18 cellular contexts compared by ENCODE assay signal in the genomic region with DNA sequence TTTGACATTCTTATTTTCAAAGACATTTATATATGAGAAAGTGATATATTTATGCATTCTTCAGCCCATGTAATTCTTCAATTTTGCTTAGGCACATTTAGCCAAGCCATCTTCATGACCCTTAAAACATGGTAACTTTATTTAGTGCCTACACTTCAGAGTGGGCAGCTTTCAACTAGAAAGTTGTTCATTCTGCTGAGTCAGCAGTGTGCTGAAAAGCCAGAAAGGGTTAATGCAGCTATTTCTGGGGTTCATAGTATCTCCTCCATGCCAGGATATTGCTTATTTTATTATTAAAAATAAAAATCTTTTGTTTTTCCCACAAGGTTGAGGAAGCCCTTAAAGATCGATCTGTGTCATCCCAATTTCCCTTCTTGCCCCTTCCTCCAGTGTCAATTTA.
DNase-seq lines count a peak whose midpoint lies in the region; ATAC-seq, FAIRE-seq and TF ChIP-seq lines count a peak whose summit lies in the region.
"Had no signal": no experiment of that assay in that cellular context is flagged by ENCODE, and none has a peak within 500 bp of the region (broad histone marks: within the 10 kb centered on the region; RNA-seq: fewer than 3 reads in every experiment).

No MANE protein-coding gene starts in this region.

- H2BK5ac ChIP-seq in IMR-90 (ENCODE audit: low read depth, low read length, poor library complexity, severe bottlenecking) (no peak overlapping the region), H1 (ENCODE audit: low read depth, low read length) (no peak overlapping the region)

- no peak overlapping the region for H2BK20ac ChIP-seq in IMR-90 (ENCODE audit: low read depth, low read length)
- no peak overlapping the region for H2BK20ac ChIP-seq in H1 (ENCODE audit: low read length)

- dilution Hi-C loops in IMR-90 (cut with HindIII; ENCODE audit: low sequenced_read_pairs, unreplicated experiment) = no loop called here

- H2BK120ac ChIP-seq in IMR-90 (ENCODE audit: low read depth, low read length) (no peak overlapping the region), H1 (replicated peaks; ENCODE audit: low read depth, low read length) (no peak overlapping the region)

- H3K18ac ChIP-seq in IMR-90 (ENCODE audit: low read depth, low read length) (no peak overlapping the region), H1 (ENCODE audit: extremely low read depth, low read length) (no peak overlapping the region)

- no peak for TF ChIP-seq RAD21 in A549 (conservative IDR thresholded peaks at IDR 0.05 in 1 of 2, IDR thresholded peaks at IDR 0.05 in 1 of 2)
- no peak for TF ChIP-seq RAD21 in IMR-90 (IDR thresholded peaks at IDR 0.05; ENCODE audit: low read length)
- no peak for TF ChIP-seq RAD21 in GM12878 (IDR thresholded peaks at IDR 0.05; ENCODE audit: insufficient read depth, low read depth, low read length)
- TF ChIP-seq RAD21 in H1 (IDR thresholded peaks at IDR 0.05 in 1 of 2, conservative IDR thresholded peaks at IDR 0.05 in 1 of 2; ENCODE audit: low read depth in 2 of 2, low read length in 2 of 2) = no peak

- H2AK9ac ChIP-seq in IMR-90 (replicated peaks; ENCODE audit: low read depth, low read length, poor library complexity) = no peak overlapping the region

- in situ Hi-C loops in IMR-90 (cut with MboI; ENCODE audit: low sequenced_read_pairs) = no loop called here
- in situ Hi-C loops in GM12878 (cut with MboI) = loop anchor here (25.0 kb wide), 1 partner anchor 1743 kb away; a partner anchor contains a TSS

- no peak overlapping the region for H2AK5ac ChIP-seq in IMR-90 (ENCODE audit: low read depth, low read length)
- no peak overlapping the region for H2AK5ac ChIP-seq in H1 (ENCODE audit: low read depth, low read length)

- no peaks in the 10 kb centered on the region for H3K36me3 ChIP-seq in IMR-90 (ENCODE audit: control insufficient read depth, insufficient read depth, low read length)
- H3K36me3 ChIP-seq in GM12878 (ENCODE audit: control insufficient read depth in 2 of 2, insufficient read depth in 2 of 2, low read length in 1 of 2) = no peaks in the 10 kb centered on the region
- no peaks in the 10 kb centered on the region for H3K36me3 ChIP-seq in H1 (ENCODE audit: control insufficient read depth in 2 of 4, insufficient read depth in 4 of 4, low read length in 3 of 4)
- no peaks in the 10 kb centered on the region for H3K36me3 ChIP-seq in effector memory CD4-positive, alpha-beta T cell (ENCODE audit: control insufficient read depth, insufficient read depth, low read length)
- no peaks in the 10 kb centered on the region for H3K36me3 ChIP-seq in BE2C
- no peaks in the 10 kb centered on the region for H3K36me3 ChIP-seq in small intestine (ENCODE audit: control insufficient read depth in 2 of 2, insufficient read depth in 2 of 2, low read length in 2 of 2)
- H3K36me3 ChIP-seq: BLaER1 treated with 17β-estradiol and CSF1 and Interleukin-3, amounts not matched to agents 10 nM and 100 nM had no signal

- 74% methylated on average over 1 of the region's 1 CpG for WGBS in A549 (ENCODE audit: missing lambda C conversion rate)
- no CpG with 5 or more reads among the region's 1 CpG for WGBS in IMR-90 (ENCODE audit: extremely low coverage in 2 of 2, insufficient read length in 1 of 2), 2 experiments
- 0% methylated on average over 1 of the region's 1 CpG for WGBS in GM12878 (ENCODE audit: insufficient coverage, insufficient replicate concordance, low lambda C conversion rate, missing lambda C conversion rate)
- 92% methylated on average over 1 of the region's 1 CpG; no CpG with 5 or more reads in 1 of the 2 experiments for WGBS in H1 (ENCODE audit: extremely low coverage in 1 of 2, insufficient coverage in 1 of 2, insufficient read length in 1 of 2, insufficient replicate concordance in 2 of 2, low coverage in 1 of 2, low lambda C conversion rate in 2 of 2, missing lambda C conversion rate in 1 of 2), 2 experiments
- 81 to 97% (median 88%) methylated on average over 1 of the region's 1 CpG for WGBS in small intestine, 3 donors

- H3K14ac ChIP-seq in IMR-90 (replicated peaks; ENCODE audit: low read depth, low read length) (no peak overlapping the region), H1 (ENCODE audit: insufficient read length) (no peak overlapping the region)

- peaks cover 68% of the 10 kb centered on the region for H3K4me1 ChIP-seq in A549
- H3K4me1 ChIP-seq in IMR-90 (ENCODE audit: control insufficient read depth, insufficient read depth, low read length) = no peaks in the 10 kb centered on the region
- H3K4me1 ChIP-seq in GM12878 (ENCODE audit: control insufficient read depth, insufficient read depth, low read length) = peaks cover 13% of the 10 kb centered on the region
- peaks cover 0 to 10% (median under 1%) of the 10 kb centered on the region in 4 experiments; a peak in 4 of 7 replicates for H3K4me1 ChIP-seq in H1 (replicated peaks in 1 of 4; ENCODE audit: control insufficient read depth in 3 of 4, insufficient read depth in 4 of 4, low read length in 3 of 4)
- no peaks in the 10 kb centered on the region for H3K4me1 ChIP-seq in effector memory CD4-positive, alpha-beta T cell (ENCODE audit: control insufficient read depth, insufficient read depth, low read length, poor library complexity, severe bottlenecking)
- no peaks in the 10 kb centered on the region for H3K4me1 ChIP-seq in BE2C
- peaks cover 4 to 8% of the 10 kb centered on the region in 2 donors for H3K4me1 ChIP-seq in small intestine (ENCODE audit: control insufficient read depth in 2 of 2, insufficient read depth in 1 of 2, low read depth in 1 of 2, low read length in 1 of 2)

- H3K56ac ChIP-seq in IMR-90 (ENCODE audit: extremely low read depth, insufficient read depth, low read length) = no peak overlapping the region
- no peak overlapping the region for H3K56ac ChIP-seq in H1 (replicated peaks; ENCODE audit: insufficient read length, low read depth, low read length)

- H4K5ac ChIP-seq in IMR-90 (ENCODE audit: low read depth, low read length) (no peak overlapping the region), H1 (ENCODE audit: insufficient read length, low read depth, low read length) (no peak overlapping the region)

- intact Hi-C loops in IMR-90 (cut with micrococcal nuclease) (no loop called here), GM12878 (cut with micrococcal nuclease; ENCODE audit: unreplicated experiment) (loop anchor here (2.0 kb wide), 1 partner anchor 39 kb away; no protein-coding TSS in a partner anchor)

- SMC1A ChIA-PET in GM12878 (lab: Charles Lee; ENCODE audit: uncharacterized antibody, unreplicated experiment) = interaction anchor here (0.9 to 9.5 kb wide), 21 partner anchors 7 to 713 kb away, joined by 3 to 160 read pairs (median 6); a partner anchor contains a TSS

- no peak for TF ChIP-seq POLR2A in A549 (IDR thresholded peaks at IDR 0.05; ENCODE audit: low read length)
- TF ChIP-seq POLR2A in IMR-90 (IDR thresholded peaks at IDR 0.05; ENCODE audit: low read depth, low read length) = no peak
- no peak for TF ChIP-seq POLR2A in GM12878 (IDR thresholded peaks at IDR 0.05; ENCODE audit: low read depth, low read length)
- TF ChIP-seq POLR2A in H1 (IDR thresholded peaks at IDR 0.05; ENCODE audit: control extremely low read depth in 1 of 2, low read depth in 2 of 2, low read length in 2 of 2) = no peak

- no peak overlapping the region for H2BK15ac ChIP-seq in IMR-90 (ENCODE audit: low read depth, low read length)
- H2BK15ac ChIP-seq in H1 (ENCODE audit: low read length) = no peak overlapping the region

- no peaks in the 10 kb centered on the region for H3K23me2 ChIP-seq in H1 (ENCODE audit: low read depth, low read length)

- BruUV-seq in IMR-90 (replicated peaks; lab: Mats Ljungman, UMichigan) (no TSS peak), GM12878 (replicated peaks; lab: Mats Ljungman, UMichigan) (no TSS peak)

- no peak for TF ChIP-seq CTCF in A549 (IDR thresholded peaks at IDR 0.05)
- TF ChIP-seq CTCF in IMR-90 (conservative IDR thresholded peaks at IDR 0.05; ENCODE audit: low read depth, low read length) = no peak
- TF ChIP-seq CTCF in GM12878 (IDR thresholded peaks at IDR 0.05 in 2 of 3, conservative IDR thresholded peaks at IDR 0.05 in 1 of 3; ENCODE audit: control insufficient read depth in 2 of 3, extremely low read depth in 1 of 3, insufficient read depth in 1 of 3, low read depth in 3 of 3, low read length in 3 of 3) = no peak
- TF ChIP-seq CTCF in H1 (IDR thresholded peaks at IDR 0.05; ENCODE audit: control extremely low read depth in 1 of 3, insufficient read depth in 1 of 3, low read depth in 1 of 3, low read length in 3 of 3) = no peak
- TF ChIP-seq CTCF in BE2C (IDR thresholded peaks at IDR 0.05; ENCODE audit: low read depth, low read length) = no peak

- H2BK12ac ChIP-seq in H1 (ENCODE audit: low read depth, low read length) = no peak overlapping the region

- TF ChIP-seq EP300 in A549 (IDR thresholded peaks at IDR 0.05) (no peak), GM12878 (IDR thresholded peaks at IDR 0.05; ENCODE audit: borderline replicate concordance in 1 of 2, control insufficient read depth in 1 of 2, low read depth in 2 of 2, low read length in 2 of 2) (no peak), H1 (IDR thresholded peaks at IDR 0.05; ENCODE audit: borderline replicate concordance in 1 of 2, low read depth in 2 of 2, low read length in 2 of 2) (no peak)

- FAIRE-seq in A549 (lab: Jason Lieb, UNC) (no peak), GM12878 (lab: Jason Lieb, UNC) (no peak), H1 (lab: Jason Lieb, UNC) (no peak), small intestine (lab: Jason Lieb, UNC) (no peak)
- FAIRE-seq: G401.6 had no signal

- ATAC-seq in A549 = no peak
- no peak for ATAC-seq in IMR-90 (ENCODE audit: low read depth)
- ATAC-seq in GM12878 = no peak
- ATAC-seq: HCT116 had no signal

- H3K9me3 ChIP-seq in A549 = no peaks in the 10 kb centered on the region
- H3K9me3 ChIP-seq in IMR-90 (ENCODE audit: control insufficient read depth, insufficient read depth, low read length) = no peaks in the 10 kb centered on the region
- H3K9me3 ChIP-seq in GM12878 (replicated peaks; ENCODE audit: control insufficient read depth, insufficient read depth, low read length) = no peaks in the 10 kb centered on the region; the same call in 2 of the 3 replicates
- H3K9me3 ChIP-seq in H1 (ENCODE audit: insufficient read depth in 2 of 2, low read depth in 1 of 2, low read length in 1 of 2) = no peaks in the 10 kb centered on the region
- no peaks in the 10 kb centered on the region for H3K9me3 ChIP-seq in effector memory CD4-positive, alpha-beta T cell (ENCODE audit: control insufficient read depth, low read length)
- no peaks in the 10 kb centered on the region for H3K9me3 ChIP-seq in BE2C
- no peaks in the 10 kb centered on the region for H3K9me3 ChIP-seq in small intestine (ENCODE audit: control insufficient read depth, low read depth)

- H4K20me1 ChIP-seq in IMR-90 (ENCODE audit: insufficient read depth, low read length) = no peaks in the 10 kb centered on the region
- H4K20me1 ChIP-seq in GM12878 (ENCODE audit: control insufficient read depth, insufficient read depth) = no peaks in the 10 kb centered on the region
- no peaks in the 10 kb centered on the region for H4K20me1 ChIP-seq in H1 (replicated peaks in 1 of 2; ENCODE audit: control insufficient read depth in 1 of 2, insufficient read depth in 2 of 2, low read length in 2 of 2)
- H4K20me1 ChIP-seq: BLaER1 treated with 17β-estradiol and CSF1 and Interleukin-3, amounts not matched to agents 10 nM and 100 nM had no signal

- H3K27ac ChIP-seq in A549 (peak overlapping the region; percentile 71 to 92), IMR-90 (ENCODE audit: insufficient read depth, low read length) (no peak overlapping the region), GM12878 (ENCODE audit: control insufficient read depth, insufficient read depth) (peak overlapping the region; percentile 35), H1 (ENCODE audit: low read depth, low read length) (no peak overlapping the region), small intestine (ENCODE audit: low read depth in 1 of 2, low read length in 1 of 2) (no peak overlapping the region)
- no peak overlapping the region for H3K27ac ChIP-seq in effector memory CD4-positive, alpha-beta T cell (ENCODE audit: insufficient read depth, low read length, poor library complexity, severe bottlenecking)
- H3K27ac ChIP-seq: BLaER1 treated with 17β-estradiol and CSF1 and Interleukin-3, amounts not matched to agents 10 nM and 100 nM; GM23248 had no signal

- H3K4me2 ChIP-seq in A549 (no peak overlapping the region; the same call in 2 of the 3 replicates), IMR-90 (ENCODE audit: low read depth, low read length) (no peak overlapping the region), GM12878 (ENCODE audit: control insufficient read depth, insufficient read depth) (0 out of 2 replicates have a peak overlapping the region, but pooled peaks have one; percentile 25), H1 (ENCODE audit: insufficient read depth in 1 of 2, low read depth in 2 of 2, low read length in 2 of 2) (no peak overlapping the region)

- H3K27me3 ChIP-seq in IMR-90 (ENCODE audit: control insufficient read depth, insufficient read depth, low read length) = peaks cover 23% of the 10 kb centered on the region
- no peaks in the 10 kb centered on the region for H3K27me3 ChIP-seq in GM12878 (replicated peaks in 1 of 2; ENCODE audit: control insufficient read depth in 2 of 2, insufficient read depth in 2 of 2, low read length in 1 of 2)
- no peaks in the 10 kb centered on the region for H3K27me3 ChIP-seq in H1 (replicated peaks in 1 of 4; ENCODE audit: control insufficient read depth in 3 of 4, extremely low read depth in 1 of 4, insufficient read depth in 3 of 4, low read length in 3 of 4)
- H3K27me3 ChIP-seq in effector memory CD4-positive, alpha-beta T cell (replicated peaks; ENCODE audit: control insufficient read depth, insufficient read depth, low read length, poor library complexity, severe bottlenecking) = no peaks in the 10 kb centered on the region
- H3K27me3 ChIP-seq in BE2C = no peaks in the 10 kb centered on the region; the same call in 1 of the 2 replicates
- no peaks in the 10 kb centered on the region for H3K27me3 ChIP-seq in small intestine (ENCODE audit: control insufficient read depth in 2 of 2, insufficient read depth in 2 of 2, low read length in 2 of 2)

- no peaks in the 10 kb centered on the region for H3K9me1 ChIP-seq in IMR-90 (ENCODE audit: insufficient read depth, low read length)

- H4K91ac ChIP-seq in IMR-90 (ENCODE audit: insufficient read depth, low read depth, low read length) = no peak overlapping the region
- no peak overlapping the region for H4K91ac ChIP-seq in H1 (replicated peaks; ENCODE audit: insufficient read length, low read length)

- POLR2A ChIA-PET in A549 (lab: Yijun Ruan, JAX) = interaction anchor here (1.1 kb wide), 1 partner anchor 79 kb away, joined by 3 read pairs; no protein-coding TSS in a partner anchor
- POLR2A ChIA-PET in IMR-90 (lab: Charles Lee; ENCODE audit: unreplicated experiment) = no interaction called here
- POLR2A ChIA-PET in GM12878 (lab: Charles Lee) = interaction anchor here (0.5 to 5.4 kb wide), 11 partner anchors 10 to 240 kb away, joined by 3 to 38 read pairs (median 6); no protein-coding TSS in a partner anchor
- POLR2A ChIA-PET in H1 (lab: Charles Lee; ENCODE audit: partially characterized antibody) = no interaction called here

- H3K79me2 ChIP-seq in GM12878 (ENCODE audit: control insufficient read depth, insufficient read depth, low read length) = no peaks in the 10 kb centered on the region
- no peaks in the 10 kb centered on the region for H3K79me2 ChIP-seq in H1 (ENCODE audit: control insufficient read depth in 1 of 2, insufficient read depth in 2 of 2, low read length in 2 of 2)

- H3K4ac ChIP-seq in IMR-90 (ENCODE audit: low read depth, low read length) = no peak overlapping the region
- no peak overlapping the region for H3K4ac ChIP-seq in H1 (replicated peaks; ENCODE audit: insufficient read length, low read depth, low read length)

- DNase-seq in A549 (ENCODE audit: low read depth in 1 of 2, low spot score in 1 of 2) = no peak
- no peak for DNase-seq in IMR-90
- no peak for DNase-seq in GM12878 (ENCODE audit: low read depth, low spot score)
- no peak for DNase-seq in H1 (ENCODE audit: low read depth in 1 of 2, low spot score in 2 of 2)
- DNase-seq in effector memory CD4-positive, alpha-beta T cell = no peak
- DNase-seq in BE2C = no peak
- no peak for DNase-seq in small intestine
- no peak for DNase-seq in DMS114 treated with DMSO at 0.1 percent for 48 hours (lab: John Stamatoyannopoulos, UW; ENCODE audit: unreplicated experiment)
- DNase-seq: CD4-positive, alpha-beta T cell; COR-L47; DMS153; DND-41; GM23248; H9; HFFc6 had no signal

- no peak overlapping the region for H3K4me3 ChIP-seq in A549
- H3K4me3 ChIP-seq in IMR-90 (ENCODE audit: insufficient read depth, low read depth, low read length) = no peak overlapping the region
- H3K4me3 ChIP-seq in GM12878 = no peak overlapping the region
- no peak overlapping the region for H3K4me3 ChIP-seq in H1 (ENCODE audit: extremely low read depth in 1 of 4, insufficient read depth in 2 of 4, low read depth in 3 of 4, low read length in 4 of 4)
- H3K4me3 ChIP-seq in effector memory CD4-positive, alpha-beta T cell (ENCODE audit: insufficient read depth, low read depth, low read length, poor library complexity, severe bottlenecking) = no peak overlapping the region
- no peak overlapping the region for H3K4me3 ChIP-seq in BE2C (ENCODE audit: low read depth, low read length)
- H3K4me3 ChIP-seq in small intestine (ENCODE audit: low read depth in 1 of 2, low read length in 2 of 2) = no peak overlapping the region
- H3K4me3 ChIP-seq: BLaER1 treated with 17β-estradiol and CSF1 and Interleukin-3, amounts not matched to agents 10 nM and 100 nM; GM23248 had no signal

- RAD21 ChIA-PET in GM12878 (lab: Charles Lee; ENCODE audit: unreplicated experiment) = interaction anchor here (1.0 to 7.9 kb wide), 17 partner anchors 12 to 714 kb away, joined by 3 to 163 read pairs (median 15); a partner anchor contains a TSS

- H2AFZ ChIP-seq in IMR-90 (replicated peaks; ENCODE audit: low read length, poor library complexity) (no peak overlapping the region), GM12878 (ENCODE audit: control insufficient read depth, low read depth, low read length) (peak overlapping the region; percentile 68; the same call in 1 of the 2 replicates), H1 (ENCODE audit: low read length) (no peak overlapping the region)
- H2AFZ ChIP-seq: GM23248 had no signal

- H3K9ac ChIP-seq in IMR-90 (ENCODE audit: low read depth, low read length) = no peak overlapping the region
- H3K9ac ChIP-seq in GM12878 (ENCODE audit: control insufficient read depth, insufficient read depth, low read length) = no peak overlapping the region
- no peak overlapping the region for H3K9ac ChIP-seq in H1 (replicated peaks in 1 of 4; ENCODE audit: extremely low read depth in 1 of 4, low read depth in 3 of 4, low read length in 3 of 4)
- H3K9ac ChIP-seq: BLaER1 treated with 17β-estradiol and CSF1 and Interleukin-3, amounts not matched to agents 10 nM and 100 nM; GM23248 had no signal

- no peak overlapping the region for H4K8ac ChIP-seq in IMR-90 (ENCODE audit: low read depth in 2 of 2, low read length in 2 of 2)
- no peak overlapping the region for H4K8ac ChIP-seq in H1 (ENCODE audit: extremely low read depth, insufficient read depth, low read length)

- H3K23ac ChIP-seq in IMR-90 (ENCODE audit: low read depth, low read length) (no peak overlapping the region), H1 (ENCODE audit: insufficient read length) (no peak overlapping the region)

- CTCF ChIA-PET in A549 (lab: Yijun Ruan, JAX) (interaction anchor here (1.0 kb wide), 1 partner anchor 113 kb away, joined by 3 read pairs; no protein-coding TSS in a partner anchor), IMR-90 (lab: Yijun Ruan, JAX) (interaction anchor here (0.6 kb wide), 1 partner anchor 118 kb away, joined by 3 read pairs; no protein-coding TSS in a partner anchor), GM12878 (lab: Yijun Ruan, JAX) (interaction anchor here (1.0 to 5.5 kb wide), 14 partner anchors 11 to 583 kb away, joined by 3 to 78 read pairs (median 16); a partner anchor contains a TSS), H1 (lab: Charles Lee; ENCODE audit: partially characterized antibody) (interaction anchor here (0.6 to 1.7 kb wide), 4 partner anchors 80 to 135 kb away, joined by 3 to 4 read pairs (median 3); no protein-coding TSS in a partner anchor)

- H3K79me1 ChIP-seq in IMR-90 (ENCODE audit: low read depth in 1 of 2, low read length in 2 of 2) = no peaks in the 10 kb centered on the region
- no peaks in the 10 kb centered on the region for H3K79me1 ChIP-seq in H1 (ENCODE audit: low read depth, low read length)

Comparison
In these comparisons a context has a peak if more than half of its experiments do, and no peak if none do; other contexts are left out.
1. H3K27ac ChIP-seq: peak in A549 (2 of 2) and GM12878 (single experiment); none in IMR-90 (single experiment), H1 (single experiment), effector memory CD4-positive, alpha-beta T cell (single experiment) and small intestine (0 of 2).
2. POLR2A ChIA-PET loops: an anchor here in A549 (1.1 kb wide) and GM12878 (0.5 to 5.4 kb wide); none called in IMR-90 and H1.